Comparison of ENCODE assay signal across 14 cellular contexts in genomic region chr3:66949898-66950297, GRCh38. TPM values are rescaled to one million over a fixed set of nuclear protein-coding genes. Genes with fewer than 3 reads are reported as not detected.
DNase-seq lines count a peak whose midpoint lies in the region; ATAC-seq and TF ChIP-seq lines count a peak whose summit lies in the region.
"Had no signal": no experiment of that assay in that cellular context is flagged by ENCODE, and none has a peak within 500 bp of the region (broad histone marks: within the 10 kb centered on the region; RNA-seq: fewer than 3 reads in every experiment).

No MANE protein-coding gene starts in this region.

- H2AFZ ChIP-seq in neural progenitor cell (replicated peaks), result no peak overlapping the region

- H3K4me2 ChIP-seq in neural progenitor cell, result no peak overlapping the region
- H3K4me2 ChIP-seq: BLaER1 treated with 17β-estradiol and CSF1 and Interleukin-3, amounts not matched to agents 10 nM and 100 nM had no signal

- H3K36me3 Mint-ChIP-seq in activated CD8-positive, alpha-beta memory T cell treated with anti-CD3 and anti-CD28 coated beads, Interleukin-2, amount 10 ng/mL, durations not matched to agents 7 days and 5 days, result no peaks in the 10 kb centered on the region
- H3K36me3 Mint-ChIP-seq in neural progenitor cell, result no peaks in the 10 kb centered on the region
- H3K36me3 Mint-ChIP-seq: CD8-positive, alpha-beta T cell had no signal

- no peak overlapping the region for H3K9ac ChIP-seq in neural progenitor cell
- H3K9ac ChIP-seq: BLaER1 treated with 17β-estradiol and CSF1 and Interleukin-3, amounts not matched to agents 10 nM and 100 nM had no signal

- H3K79me2 ChIP-seq in neural progenitor cell (ENCODE audit: low read depth), result no peaks in the 10 kb centered on the region

- no peak overlapping the region for H3K4me3 Mint-ChIP-seq in activated CD8-positive, alpha-beta memory T cell treated with anti-CD3 and anti-CD28 coated beads, Interleukin-2, amount 10 ng/mL, durations not matched to agents 7 days and 5 days
- H3K4me3 Mint-ChIP-seq in neural progenitor cell, result no peak overlapping the region
- H3K4me3 Mint-ChIP-seq: B cell; CD8-positive, alpha-beta T cell; H9 had no signal

- CTCF ChIA-PET in activated CD8-positive, alpha-beta memory T cell treated with anti-CD3 and anti-CD28 coated beads, Interleukin-2, amount 10 ng/mL, durations not matched to agents 7 days and 5 days (lab: Charles Lee), result no interaction called here

- no peak for DNase-seq in activated CD8-positive, alpha-beta memory T cell treated with anti-CD3 and anti-CD28 coated beads, Interleukin-2, amount 10 ng/mL, durations not matched to agents 7 days and 5 days
- no peak for DNase-seq in neural progenitor cell (ENCODE audit: low spot score)
- DNase-seq in activated CD4-positive, alpha-beta T cell treated with anti-CD3 and anti-CD28 coated beads, Interleukin-2, amount 50 U/mL, for 48 hours, result no peak
- DNase-seq: Calu3; CD8-positive, alpha-beta T cell; DMS79 treated with DMSO at 0.1 percent for 48 hours; GF-D8; H9; KG1 had no signal

- TF ChIP-seq CTCF in WI38 (IDR thresholded peaks at IDR 0.05; ENCODE audit: low read depth, low read length) (no peak), neural progenitor cell (IDR thresholded peaks at IDR 0.05) (no peak)

- H3K27ac ChIP-seq in neural progenitor cell, result no peak overlapping the region
- H3K27ac ChIP-seq: BLaER1 treated with 17β-estradiol and CSF1 and Interleukin-3, amounts not matched to agents 10 nM and 100 nM had no signal

- H3K27ac Mint-ChIP-seq in activated CD8-positive, alpha-beta memory T cell treated with anti-CD3 and anti-CD28 coated beads, Interleukin-2, amount 10 ng/mL, durations not matched to agents 7 days and 5 days, result no peak overlapping the region
- no peak overlapping the region for H3K27ac Mint-ChIP-seq in neural progenitor cell
- H3K27ac Mint-ChIP-seq: B cell; CD8-positive, alpha-beta T cell; H9 had no signal

- H3K9me3 ChIP-seq in neural progenitor cell (ENCODE audit: low read depth), result no peaks in the 10 kb centered on the region
- H3K9me3 ChIP-seq: BLaER1 treated with 17β-estradiol and CSF1 and Interleukin-3, amounts not matched to agents 10 nM and 100 nM had no signal

- H3K9me3 Mint-ChIP-seq in activated CD8-positive, alpha-beta memory T cell treated with anti-CD3 and anti-CD28 coated beads, Interleukin-2, amount 10 ng/mL, durations not matched to agents 7 days and 5 days (ENCODE audit: low read depth), result no peaks in the 10 kb centered on the region
- H3K9me3 Mint-ChIP-seq in neural progenitor cell, result no peaks in the 10 kb centered on the region
- H3K9me3 Mint-ChIP-seq: CD8-positive, alpha-beta T cell; H9 had no signal

- no peaks in the 10 kb centered on the region for H3K4me1 Mint-ChIP-seq in activated CD8-positive, alpha-beta memory T cell treated with anti-CD3 and anti-CD28 coated beads, Interleukin-2, amount 10 ng/mL, durations not matched to agents 7 days and 5 days
- peaks cover 3% of the 10 kb centered on the region for H3K4me1 Mint-ChIP-seq in neural progenitor cell
- H3K4me1 Mint-ChIP-seq: B cell, H9 had no signal

- H4K20me1 ChIP-seq in neural progenitor cell (ENCODE audit: low read depth), result no peaks in the 10 kb centered on the region
- H4K20me1 ChIP-seq: BLaER1 treated with 17β-estradiol and CSF1 and Interleukin-3, amounts not matched to agents 10 nM and 100 nM had no signal

- ATAC-seq in GM18867 (IDR thresholded peaks at IDR 0.05; ENCODE audit: unreplicated experiment) (peak; percentile 84), HG03520 (IDR thresholded peaks at IDR 0.05; ENCODE audit: unreplicated experiment) (peak; percentile 38)
- ATAC-seq in activated CD8-positive, alpha-beta memory T cell treated with anti-CD3 and anti-CD28 coated beads, Interleukin-2, amount 10 ng/mL, durations not matched to agents 7 days and 5 days, result no peak
- ATAC-seq: CD8-positive, alpha-beta T cell had no signal

- H3K27me3 Mint-ChIP-seq in activated CD8-positive, alpha-beta memory T cell treated with anti-CD3 and anti-CD28 coated beads, Interleukin-2, amount 10 ng/mL, durations not matched to agents 7 days and 5 days, result peaks cover 8% of the 10 kb centered on the region
- peaks cover 2% of the 10 kb centered on the region for H3K27me3 Mint-ChIP-seq in neural progenitor cell (ENCODE audit: insufficient read depth, low read depth)
- H3K27me3 Mint-ChIP-seq: B cell had no signal

- peaks cover 15% of the 10 kb centered on the region for H3K4me1 ChIP-seq in neural progenitor cell

- 0 out of 2 replicates have a peak overlapping the region, but pooled peaks have one; percentile 11 for H3K4me3 ChIP-seq in WI38 (ENCODE audit: low read depth, low read length)
- H3K4me3 ChIP-seq in neural progenitor cell, result no peak overlapping the region
- H3K4me3 ChIP-seq: BLaER1 treated with 17β-estradiol and CSF1 and Interleukin-3, amounts not matched to agents 10 nM and 100 nM had no signal

- no peaks in the 10 kb centered on the region for H3F3A ChIP-seq in neural progenitor cell (ENCODE audit: low read depth)

- H3K27me3 ChIP-seq in neural progenitor cell, result no peaks in the 10 kb centered on the region
- H3K27me3 ChIP-seq: BLaER1 treated with 17β-estradiol and CSF1 and Interleukin-3, amounts not matched to agents 10 nM and 100 nM had no signal

- H3K36me3 ChIP-seq in neural progenitor cell, result no peaks in the 10 kb centered on the region
- H3K36me3 ChIP-seq: BLaER1 treated with 17β-estradiol and CSF1 and Interleukin-3, amounts not matched to agents 10 nM and 100 nM had no signal

RNA-seq across cellular contexts. Expression of gene KBTBD8, which starts 48.2 kb away (rescaled TPM):
- total RNA-seq in activated CD8-positive, alpha-beta memory T cell treated with anti-CD3 and anti-CD28 coated beads, Interleukin-2, amount 10 ng/mL, durations not matched to agents 7 days and 5 days, result 10 to 100 TPM; 10.4 to 19.2 TPM
- total RNA-seq in neural progenitor cell (ENCODE audit: low replicate concordance), result 5.6 and 8.3 TPM in 2 replicates
